ENCODE assay signal across 25 cellular contexts in the genomic region with DNA sequence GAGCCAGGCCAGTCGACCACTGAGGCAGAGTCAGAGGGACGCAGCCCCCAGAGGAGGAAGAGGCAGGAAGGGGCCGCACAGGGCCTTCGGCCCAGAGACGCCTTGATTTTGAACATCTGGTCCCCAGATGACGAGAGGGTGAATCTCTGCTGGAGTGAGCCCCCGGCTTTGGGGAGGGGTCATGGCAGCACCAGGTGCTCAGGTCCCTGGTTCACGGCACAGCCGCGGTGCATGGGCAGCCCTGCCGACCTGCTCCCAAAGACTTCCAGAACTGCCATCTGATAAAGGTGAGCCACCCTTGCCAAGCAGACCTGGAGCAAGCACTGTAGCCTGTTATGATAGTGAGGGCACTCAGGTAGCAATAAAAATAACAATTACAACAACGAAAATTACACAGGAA. TPM values are rescaled to one million over a fixed set of nuclear protein-coding genes. Genes with fewer than 3 reads are reported as not detected.
DNase-seq lines count a peak whose midpoint lies in the region; ATAC-seq and TF ChIP-seq lines count a peak whose summit lies in the region.
"Had no signal": no experiment of that assay in that cellular context is flagged by ENCODE, and none has a peak within 500 bp of the region (broad histone marks: within the 10 kb centered on the region; RNA-seq: fewer than 3 reads in every experiment).

No MANE protein-coding gene starts in this region.

- peaks cover 9% of the 10 kb centered on the region for H4K20me1 ChIP-seq in Loucy (ENCODE audit: insufficient read depth, low read length, poor library complexity, severe bottlenecking)

- no peak overlapping the region for H2AFZ ChIP-seq in Loucy (ENCODE audit: low read length)

- no peak for DNase-seq in stimulated activated naive CD8-positive, alpha-beta T cell treated with anti-CD3 and anti-CD28 coated beads, Interleukin-15, amount 100 ng/mL, for 72 hours
- DNase-seq in glutamatergic neuron, result no peak
- no peak for DNase-seq in NCI-H82 (lab: John Stamatoyannopoulos, UW)
- DNase-seq in DMS153 (lab: John Stamatoyannopoulos, UW), result no peak
- no peak for DNase-seq in RPMI8226
- DNase-seq: activated CD4-positive, alpha-beta T cell treated with anti-CD3 and anti-CD28 coated beads for 1 hour; activated CD8-positive, alpha-beta memory T cell treated with anti-CD3 and anti-CD28 coated beads, Interleukin-2, amount 50 U/mL, for 4 hours; activated naive CD4-positive, alpha-beta T cell treated with anti-CD3 and anti-CD28 coated beads, Interleukin-2, amount 10 ng/mL, durations not matched to agents 7 days and 5 days; cerebellar nuclear complex; DMS79; kidney glomerular epithelial cell; NCI-H1105; stimulated activated CD4-positive, alpha-beta T cell treated with anti-CD3 and anti-CD28 coated beads, Interleukin-1b, Interleukin-23, amount 100 ng/mL, for 48 hours; stimulated activated naive CD4-positive, alpha-beta T cell treated with Interleukin-2 at 50 U/mL for 16 hours; transverse colon had no signal

- no peak for TF ChIP-seq CTCF in Loucy (conservative IDR thresholded peaks at IDR 0.05; ENCODE audit: low read length)
- no peak for TF ChIP-seq CTCF in glutamatergic neuron (IDR thresholded peaks at IDR 0.05; ENCODE audit: partially characterized antibody, unreplicated experiment)

- peak overlapping the region; percentile 43 for H3K4me3 ChIP-seq in Loucy (ENCODE audit: low read length, poor library complexity, severe bottlenecking)
- H3K4me3 ChIP-seq: HAP-1, prostate gland, transverse colon had no signal

- peak overlapping the region; percentile 40 for H3K4me2 ChIP-seq in Loucy (ENCODE audit: low read depth, low read length, poor library complexity, severe bottlenecking)

- no peak for ATAC-seq in stimulated activated naive CD8-positive, alpha-beta T cell treated with anti-CD3 and anti-CD28 coated beads, Interleukin-15, amount 100 ng/mL, for 72 hours
- no peak for ATAC-seq in HG03135 (IDR thresholded peaks at IDR 0.05; ENCODE audit: unreplicated experiment)

- no peaks in the 10 kb centered on the region for H3K9me3 ChIP-seq in Loucy (ENCODE audit: insufficient read depth, low read depth, low read length)
- H3K9me3 ChIP-seq: HAP-1, prostate gland, transverse colon had no signal

- peaks cover 18% of the 10 kb centered on the region for H3K4me1 ChIP-seq in Loucy (ENCODE audit: insufficient read depth, low read length, poor library complexity, severe bottlenecking)
- H3K4me1 ChIP-seq: HAP-1, prostate gland had no signal

- no peaks in the 10 kb centered on the region for H3F3A ChIP-seq in Loucy (ENCODE audit: low read depth)

- H3K27me3 ChIP-seq in Loucy (ENCODE audit: insufficient read depth, low read length, poor library complexity, severe bottlenecking), result no peaks in the 10 kb centered on the region
- H3K27me3 ChIP-seq: transverse colon had no signal

- peaks cover 95% of the 10 kb centered on the region for H3K4me1 Mint-ChIP-seq in stimulated activated naive CD8-positive, alpha-beta T cell treated with anti-CD3 and anti-CD28 coated beads, Interleukin-15, Interleukin-2, amounts not matched to agents 100 ng/mL and 50 ng/mL, for 24 hours (ENCODE audit: low read depth)
- peaks cover 96% of the 10 kb centered on the region for H3K4me1 Mint-ChIP-seq in stimulated activated naive CD8-positive, alpha-beta T cell treated with anti-CD3 and anti-CD28 coated beads, Interleukin-15, amount 100 ng/mL, for 72 hours
- peaks cover 23% of the 10 kb centered on the region for H3K4me1 Mint-ChIP-seq in glutamatergic neuron (ENCODE audit: low read depth, unreplicated experiment)

- no peaks in the 10 kb centered on the region for H3K27me3 Mint-ChIP-seq in stimulated activated naive CD8-positive, alpha-beta T cell treated with anti-CD3 and anti-CD28 coated beads, Interleukin-15, Interleukin-2, amounts not matched to agents 100 ng/mL and 50 ng/mL, for 24 hours
- no peaks in the 10 kb centered on the region for H3K27me3 Mint-ChIP-seq in stimulated activated naive CD8-positive, alpha-beta T cell treated with anti-CD3 and anti-CD28 coated beads, Interleukin-15, amount 100 ng/mL, for 72 hours
- H3K27me3 Mint-ChIP-seq in glutamatergic neuron (ENCODE audit: unreplicated experiment), result no peaks in the 10 kb centered on the region
- H3K27me3 Mint-ChIP-seq: activated naive CD4-positive, alpha-beta T cell treated with anti-CD3 and anti-CD28 coated beads, Interleukin-2, amount 10 ng/mL, durations not matched to agents 7 days and 5 days had no signal

- H3K4me3 Mint-ChIP-seq in stimulated activated naive CD8-positive, alpha-beta T cell treated with anti-CD3 and anti-CD28 coated beads, Interleukin-15, Interleukin-2, amounts not matched to agents 100 ng/mL and 50 ng/mL, for 24 hours, result peak overlapping the region; percentile 52
- peak overlapping the region in 1 of 2 donors; percentile 54 for H3K4me3 Mint-ChIP-seq in stimulated activated naive CD8-positive, alpha-beta T cell treated with anti-CD3 and anti-CD28 coated beads, Interleukin-15, amount 100 ng/mL, for 72 hours
- no peak overlapping the region for H3K4me3 Mint-ChIP-seq in glutamatergic neuron (ENCODE audit: unreplicated experiment)
- H3K4me3 Mint-ChIP-seq: activated naive CD4-positive, alpha-beta T cell treated with anti-CD3 and anti-CD28 coated beads, Interleukin-2, amount 10 ng/mL, durations not matched to agents 7 days and 5 days had no signal

- peaks cover 37% of the 10 kb centered on the region for H3K79me2 ChIP-seq in Loucy (ENCODE audit: insufficient read depth, low read length)

- no peak overlapping the region for H3K9ac ChIP-seq in Loucy (ENCODE audit: low read depth, low read length, poor library complexity, severe bottlenecking)

- H3K9me2 ChIP-seq in Loucy (replicated peaks; ENCODE audit: low read depth, low read length), result no peaks in the 10 kb centered on the region

- H3K36me3 ChIP-seq in Loucy (ENCODE audit: insufficient read depth, low read length), result peaks cover 89% of the 10 kb centered on the region; the same call in 1 of the 2 replicates
- H3K36me3 ChIP-seq: prostate gland, transverse colon had no signal

- H3K9me3 Mint-ChIP-seq in stimulated activated naive CD8-positive, alpha-beta T cell treated with anti-CD3 and anti-CD28 coated beads, Interleukin-15, Interleukin-2, amounts not matched to agents 100 ng/mL and 50 ng/mL, for 24 hours, result no peaks in the 10 kb centered on the region
- H3K9me3 Mint-ChIP-seq in stimulated activated naive CD8-positive, alpha-beta T cell treated with anti-CD3 and anti-CD28 coated beads, Interleukin-15, amount 100 ng/mL, for 72 hours, result no peaks in the 10 kb centered on the region
- peaks cover 2% of the 10 kb centered on the region for H3K9me3 Mint-ChIP-seq in glutamatergic neuron (ENCODE audit: unreplicated experiment)
- H3K9me3 Mint-ChIP-seq: activated naive CD4-positive, alpha-beta T cell treated with anti-CD3 and anti-CD28 coated beads, Interleukin-2, amount 10 ng/mL, durations not matched to agents 7 days and 5 days had no signal

- peak overlapping the region; percentile 31 for H3K27ac Mint-ChIP-seq in stimulated activated naive CD8-positive, alpha-beta T cell treated with anti-CD3 and anti-CD28 coated beads, Interleukin-15, Interleukin-2, amounts not matched to agents 100 ng/mL and 50 ng/mL, for 24 hours
- peak overlapping the region in 1 of 2 donors; percentile 67 for H3K27ac Mint-ChIP-seq in stimulated activated naive CD8-positive, alpha-beta T cell treated with anti-CD3 and anti-CD28 coated beads, Interleukin-15, amount 100 ng/mL, for 72 hours
- peak overlapping the region; percentile 59 for H3K27ac Mint-ChIP-seq in glutamatergic neuron (ENCODE audit: unreplicated experiment)
- H3K27ac Mint-ChIP-seq: activated naive CD4-positive, alpha-beta T cell treated with anti-CD3 and anti-CD28 coated beads, Interleukin-2, amount 10 ng/mL, durations not matched to agents 7 days and 5 days had no signal

- peaks cover 65% of the 10 kb centered on the region for H3K36me3 Mint-ChIP-seq in stimulated activated naive CD8-positive, alpha-beta T cell treated with anti-CD3 and anti-CD28 coated beads, Interleukin-15, Interleukin-2, amounts not matched to agents 100 ng/mL and 50 ng/mL, for 24 hours (ENCODE audit: low read depth)
- peaks cover 4% of the 10 kb centered on the region for H3K36me3 Mint-ChIP-seq in glutamatergic neuron (ENCODE audit: unreplicated experiment)

RNA-seq across cellular contexts. Expression of a gene that starts 29.8 kb away (rescaled TPM):
- 113 TPM for total RNA-seq in glutamatergic neuron (ENCODE audit: unreplicated experiment)

RNA-seq across cellular contexts. Expression of a gene that starts 48.7 kb away (rescaled TPM):
- 22.4 TPM for total RNA-seq in glutamatergic neuron (ENCODE audit: unreplicated experiment)
- total RNA-seq: frontal cortex, LHCN-M2, mesenteric fat pad, NCI-H460, RPMI7951, transverse colon had no signal
